In the genomic region with DNA sequence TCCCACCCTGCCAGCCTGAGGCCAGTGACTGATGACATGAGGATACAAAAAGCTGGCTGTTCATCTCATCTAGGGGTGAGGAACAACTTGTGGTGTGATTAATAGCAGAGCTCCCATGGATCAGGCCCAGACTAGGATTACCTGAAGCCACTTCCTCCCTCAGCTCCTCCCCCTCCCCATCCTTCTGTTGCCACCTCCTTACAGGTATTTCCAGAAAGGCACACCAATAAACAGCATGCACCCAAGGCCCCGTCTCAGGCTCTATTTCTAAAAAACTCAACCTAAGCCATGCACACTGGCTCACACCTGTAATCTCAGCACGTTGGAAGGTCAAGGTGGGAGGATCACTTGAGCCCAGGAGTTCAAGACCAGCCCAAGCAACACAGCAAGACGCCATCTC, we compare ENCODE assay signal across 24 cellular contexts.
"Had no signal": no experiment of that assay in that cellular context is flagged by ENCODE, and none has a peak within 500 bp of the region (broad histone marks: within the 10 kb centered on the region; RNA-seq: fewer than 3 reads in every experiment).

No MANE protein-coding gene starts in this region.

- H3K9me3 Mint-ChIP-seq: activated B cell treated with CpG ODN at 0.5 μM for 24 hours; activated naive CD4-positive, alpha-beta T cell treated with anti-CD3 and anti-CD28 coated beads, Interleukin-2, amount 10 ng/mL, durations not matched to agents 7 days and 5 days had no signal

- H3K27me3 ChIP-seq: esophagus muscularis mucosa, gastroesophageal sphincter, heart left ventricle, right lobe of liver, testis, uterus had no signal

- H3K36me3 ChIP-seq: esophagus muscularis mucosa, gastroesophageal sphincter, heart left ventricle, right lobe of liver, uterus had no signal

- H3K4me3 Mint-ChIP-seq: activated B cell treated with CpG ODN at 0.5 μM for 24 hours; activated CD4-positive, alpha-beta T cell treated with anti-CD3 and anti-CD28 coated beads for 36 hours; activated naive CD4-positive, alpha-beta T cell treated with anti-CD3 and anti-CD28 coated beads, Interleukin-2, amount 10 ng/mL, durations not matched to agents 7 days and 5 days; naive B cell; stimulated activated naive B cell treated with anti-CD40 and anti-IgM and Interleukin-4, amounts not matched to agents 10 μg/mL and 1 μg/mL and 100 μg/mL, for 72 hours had no signal

- ATAC-seq: activated CD4-positive, alpha-beta T cell treated with anti-CD3 and anti-CD28 coated beads for 36 hours; gastroesophageal sphincter; heart left ventricle; right lobe of liver; stimulated activated naive B cell treated with anti-CD40 and anti-IgM and Interleukin-4, amounts not matched to agents 10 μg/mL and 1 μg/mL and 100 μg/mL, for 72 hours had no signal

- H3K4me3 ChIP-seq: esophagus muscularis mucosa, gastroesophageal sphincter, heart left ventricle, right lobe of liver, testis, uterus had no signal

- H3K4me1 ChIP-seq: esophagus muscularis mucosa, gastroesophageal sphincter, right lobe of liver, uterus had no signal

- H3K27ac Mint-ChIP-seq: activated B cell treated with CpG ODN at 0.5 μM for 24 hours; activated CD4-positive, alpha-beta T cell treated with anti-CD3 and anti-CD28 coated beads for 36 hours; activated naive CD4-positive, alpha-beta T cell treated with anti-CD3 and anti-CD28 coated beads, Interleukin-2, amount 10 ng/mL, durations not matched to agents 7 days and 5 days; naive B cell; stimulated activated naive B cell treated with anti-CD40 and anti-IgM and Interleukin-4, amounts not matched to agents 10 μg/mL and 1 μg/mL and 100 μg/mL, for 72 hours had no signal

- H3K27ac ChIP-seq: esophagus muscularis mucosa, gastroesophageal sphincter, heart left ventricle, right lobe of liver, testis, uterus had no signal

- H3K36me3 Mint-ChIP-seq: activated naive CD4-positive, alpha-beta T cell treated with anti-CD3 and anti-CD28 coated beads, Interleukin-2, amount 10 ng/mL, durations not matched to agents 7 days and 5 days; naive B cell; stimulated activated naive B cell treated with anti-CD40 and anti-IgM and Interleukin-4, amounts not matched to agents 10 μg/mL and 1 μg/mL and 100 μg/mL, for 72 hours had no signal

- DNase-seq: activated B cell treated with CpG ODN at 0.5 μM for 24 hours; activated CD4-positive, alpha-beta T cell treated with anti-CD3 and anti-CD28 coated beads for 36 hours; activated CD4-positive, alpha-beta T cell treated with anti-CD3 and anti-CD28 coated beads, Interleukin-2, amount 50 U/mL, for 4 hours; activated CD8-positive, alpha-beta memory T cell treated with anti-CD3 and anti-CD28 coated beads, Interleukin-2, amount 50 U/mL, for 48 hours; activated effector memory CD4-positive, alpha-beta T cell treated with anti-CD3 and anti-CD28 coated beads, Interleukin-2, amount 50 U/mL, for 16 hours; activated naive CD4-positive, alpha-beta T cell treated with anti-CD3 and anti-CD28 coated beads, Interleukin-2, amount 10 ng/mL, durations not matched to agents 7 days and 5 days; activated T-cell treated with anti-CD3 and anti-CD28 coated beads, Interleukin-2, amount 50 U/mL, for 48 hours; dermis blood vessel endothelial cell; effector CD8-positive, alpha-beta T cell; heart left ventricle; islet precursor cell; mesenchymal stem cell; naive B cell; occipital lobe; right lobe of liver; small intestine; stimulated activated CD8-positive, alpha-beta memory T cell treated with anti-CD3 and anti-CD28 coated beads, Interleukin-4, amount 100 ng/mL, for 48 hours; stimulated activated naive B cell treated with anti-CD40 and anti-IgM and Interleukin-4, amounts not matched to agents 10 μg/mL and 1 μg/mL and 100 μg/mL, for 72 hours; T-helper 1 cell; testis; trophoblast cell; uterus had no signal

- H3K4me1 Mint-ChIP-seq: activated B cell treated with CpG ODN at 0.5 μM for 24 hours; activated CD4-positive, alpha-beta T cell treated with anti-CD3 and anti-CD28 coated beads for 36 hours; activated naive CD4-positive, alpha-beta T cell treated with anti-CD3 and anti-CD28 coated beads, Interleukin-2, amount 10 ng/mL, durations not matched to agents 7 days and 5 days; naive B cell; stimulated activated naive B cell treated with anti-CD40 and anti-IgM and Interleukin-4, amounts not matched to agents 10 μg/mL and 1 μg/mL and 100 μg/mL, for 72 hours had no signal

- H3K9me3 ChIP-seq: esophagus muscularis mucosa, gastroesophageal sphincter, heart left ventricle, right lobe of liver, testis, uterus had no signal

- H3K27me3 Mint-ChIP-seq: activated B cell treated with CpG ODN at 0.5 μM for 24 hours; activated CD4-positive, alpha-beta T cell treated with anti-CD3 and anti-CD28 coated beads for 36 hours had no signal
